8 cellular contexts compared by ENCODE assay signal in the genomic region with DNA sequence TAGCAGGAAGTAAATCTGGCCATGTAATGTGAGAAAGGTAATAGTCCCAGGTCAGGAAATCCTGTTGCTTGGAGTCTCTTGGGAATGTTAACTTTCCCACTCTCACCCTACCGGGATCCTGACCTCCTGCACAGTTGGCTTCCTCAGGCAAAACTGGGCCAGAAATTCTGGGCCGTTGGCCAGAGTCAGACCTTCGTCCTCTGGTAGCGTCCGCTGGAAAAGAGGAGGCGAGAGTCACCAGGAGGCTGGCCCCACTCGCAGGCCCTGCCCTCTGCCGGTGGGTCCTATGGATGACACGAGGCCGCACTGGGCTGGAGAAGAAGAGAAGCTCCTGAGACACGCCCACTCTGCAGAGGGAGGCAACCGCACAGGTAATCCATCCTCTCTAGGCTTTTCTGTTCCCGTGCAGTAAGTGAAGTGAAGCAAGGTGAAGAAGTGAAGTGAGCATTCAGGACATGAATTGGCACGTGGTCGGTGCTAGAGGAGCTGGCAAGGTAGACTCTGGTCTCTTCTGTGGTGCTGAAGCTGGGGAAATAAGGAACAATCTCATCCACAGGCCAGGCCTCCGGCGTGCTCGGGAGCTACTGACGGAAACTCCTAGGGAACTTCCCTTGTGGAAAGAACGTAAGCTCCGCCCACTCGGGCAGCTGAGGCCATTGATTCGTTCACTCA.
DNase-seq lines count a peak whose midpoint lies in the region; ATAC-seq lines count a peak whose summit lies in the region.

No MANE protein-coding gene starts in this region.

- ATAC-seq in HG02678 (IDR thresholded peaks at IDR 0.05; ENCODE audit: unreplicated experiment) (no peak), GM21367 (IDR thresholded peaks at IDR 0.05; ENCODE audit: unreplicated experiment) (no peak)

- DNase-seq in AG08395 (ENCODE audit: low spot score) (peak; percentile 66), H4 (ENCODE audit: low spot score) (peak; percentile 50), NCI-H748 treated with DMSO at 0.1 percent for 48 hours (lab: John Stamatoyannopoulos, UW) (peak; percentile 56), caudate nucleus (lab: John Stamatoyannopoulos, UW) (peak in 38 of 61 donors; percentile 2 to 67 (median 27)), kidney glomerular epithelial cell (lab: John Stamatoyannopoulos, UW) (peak; percentile 42)
- DNase-seq in stimulated activated CD8-positive, alpha-beta memory T cell treated with anti-CD3 and anti-CD28 coated beads, Interleukin-7, amount 100 ng/mL, for 48 hours (ENCODE audit: extremely low read depth in 1 of 2, low read depth in 1 of 2), result peak; percentile 3 to 11

- H3K27ac ChIP-seq in caudate nucleus (ENCODE audit: low read depth, low read length), result no peak overlapping the region

Comparison
In these comparisons a context has a peak if more than half of its experiments do, and no peak if none do; other contexts are left out.
1. DNase-seq: peak in every context shown above with its lines; median percentile 66 in AG08395; 56 in NCI-H748 treated with DMSO at 0.1 percent for 48 hours; 50 in H4; 42 in kidney glomerular epithelial cell; 27 in caudate nucleus; 7 in stimulated activated CD8-positive, alpha-beta memory T cell treated with anti-CD3 and anti-CD28 coated beads, Interleukin-7, amount 100 ng/mL, for 48 hours.